2 cellular contexts compared by ENCODE assay signal in genomic region chr5:158709279-158709678, GRCh38.
TF ChIP-seq lines count a peak whose summit lies in the region.

No MANE protein-coding gene starts in this region.

TF ChIP-seq in GM23338, 12 proteins besides CTCF, POLR2A, EP300 and RAD21 (continued from another document):
- TF ChIP-seq ETS1 (IDR thresholded peaks at IDR 0.05) (no peak), CREB1 (CRISPR knock-in tag; IDR thresholded peaks at IDR 0.05; ENCODE audit: low read depth) (no peak), EZH2phosphoT487 (IDR thresholded peaks at IDR 0.05; ENCODE audit: unreplicated experiment) (no peak), ZNF114 (CRISPR knock-in tag; IDR thresholded peaks at IDR 0.05) (no peak), JUNB (IDR thresholded peaks at IDR 0.05; ENCODE audit: unreplicated experiment) (no peak), POLR2AphosphoS5 (IDR thresholded peaks at IDR 0.05; ENCODE audit: low read depth) (no peak), NANOG (IDR thresholded peaks at IDR 0.05; ENCODE audit: borderline replicate concordance) (no peak), ZNF462 (CRISPR knock-in tag; IDR thresholded peaks at IDR 0.05) (no peak), EZH2 (IDR thresholded peaks at IDR 0.05; ENCODE audit: low read depth, unreplicated experiment) (no peak), STAT1 (IDR thresholded peaks at IDR 0.05; ENCODE audit: unreplicated experiment) (no peak)
TF ChIP-seq in GM23338: peak in this region for 0.

TF ChIP-seq in WTC11, 78 proteins besides CTCF, POLR2A, EP300 and RAD21 (continued from another document):
- TF ChIP-seq ZNF532 (CRISPR knock-in tag; IDR thresholded peaks at IDR 0.05; ENCODE audit: borderline replicate concordance): no peak
- no peak for TF ChIP-seq ERG (CRISPR knock-in tag; IDR thresholded peaks at IDR 0.05)
- no peak for TF ChIP-seq FOXP4 (CRISPR knock-in tag; IDR thresholded peaks at IDR 0.05)
